In the genomic region with DNA sequence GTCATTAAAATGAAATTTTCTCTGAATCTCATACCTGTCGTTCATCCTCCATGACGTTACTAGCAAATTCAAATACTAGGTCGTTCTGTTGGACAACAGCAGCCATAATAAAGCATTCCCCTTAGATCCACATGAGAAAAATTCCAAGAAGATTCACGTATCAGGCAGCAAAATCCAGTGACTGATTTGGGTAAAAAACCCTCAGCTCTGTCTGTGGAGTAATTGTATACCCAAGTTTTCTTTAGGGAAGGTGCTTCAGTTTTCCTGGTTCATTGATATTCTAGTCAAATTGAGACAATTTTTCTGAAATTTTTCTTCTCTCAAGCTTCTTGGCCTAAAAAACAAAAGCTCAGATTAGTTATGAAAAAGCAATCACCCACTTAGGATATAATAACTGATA, we compare ENCODE assay signal across 9 cellular contexts. TPM values are rescaled to one million over a fixed set of nuclear protein-coding genes. Genes with fewer than 3 reads are reported as not detected.
A peak's percentile ranks its signal among the peaks of the same experiment; 100 is the strongest.
DNase-seq lines count a peak whose midpoint lies in the region; ATAC-seq, FAIRE-seq and TF ChIP-seq lines count a peak whose summit lies in the region.
"Had no signal": no experiment of that assay in that cellular context is flagged by ENCODE, and none has a peak within 500 bp of the region (broad histone marks: within the 10 kb centered on the region; RNA-seq: fewer than 3 reads in every experiment).

No MANE protein-coding gene starts in this region.

- no peak for ATAC-seq in naive thymus-derived CD4-positive, alpha-beta T cell
- ATAC-seq in HG02623 (IDR thresholded peaks at IDR 0.05; ENCODE audit: unreplicated experiment) (no peak), HG03025 (IDR thresholded peaks at IDR 0.05; ENCODE audit: low FRiP score, unreplicated experiment) (no peak)

- POLR2A ChIA-PET in A673 (lab: Charles Lee; ENCODE audit: low non-redundant PET) (interaction anchor here (0.6 kb wide), 1 partner anchor 129 kb away, joined by 3 read pairs; no protein-coding TSS in a partner anchor), HEK293 (lab: Yijun Ruan, JAX) (no interaction called here)
- POLR2A ChIA-PET in naive thymus-derived CD4-positive, alpha-beta T cell (lab: Charles Lee): interaction anchor here (0.8 to 4.8 kb wide), 11 partner anchors 9 to 78 kb away, joined by 3 to 27 read pairs (median 5); partner anchors contain the start of genes ELF1 and WBP4

- H3K9me3 ChIP-seq in A673 (ENCODE audit: low read depth, low read length, poor library complexity, severe bottlenecking) (no peaks in the 10 kb centered on the region), HEK293 (ENCODE audit: control insufficient read depth, insufficient read depth, low read depth, low read length) (no peaks in the 10 kb centered on the region)
- no peaks in the 10 kb centered on the region for H3K9me3 ChIP-seq in naive thymus-derived CD4-positive, alpha-beta T cell (ENCODE audit: control insufficient read depth in 2 of 3, low read length in 3 of 3)

- TF ChIP-seq POLR2A in H54 (IDR thresholded peaks at IDR 0.05; ENCODE audit: low read depth, low read length): no peak

- H3K36me3 ChIP-seq in A673 (ENCODE audit: insufficient read depth, low read length, poor library complexity, severe bottlenecking): no peaks in the 10 kb centered on the region
- no peaks in the 10 kb centered on the region for H3K36me3 ChIP-seq in HEK293 (ENCODE audit: control insufficient read depth in 2 of 2, insufficient read depth in 1 of 2, low read length in 2 of 2)
- H3K36me3 ChIP-seq in bronchial epithelial cell (ENCODE audit: control insufficient read depth, insufficient read depth, low read length): peaks cover 2% of the 10 kb centered on the region
- H3K36me3 ChIP-seq in naive thymus-derived CD4-positive, alpha-beta T cell (ENCODE audit: control insufficient read depth in 2 of 3, insufficient read depth in 3 of 3, low read length in 3 of 3): no peaks in the 10 kb centered on the region

- TSS peak; percentile 67 for BruUV-seq in A673 (replicated peaks; lab: Mats Ljungman, UMichigan)

- H3K4me1 ChIP-seq in A673 (ENCODE audit: insufficient read depth, low read length, poor library complexity, severe bottlenecking): peaks cover 33% of the 10 kb centered on the region
- H3K4me1 ChIP-seq in HEK293 (ENCODE audit: control insufficient read depth, insufficient read depth, low read length): 0 out of 2 replicates have a peak, but pooled peaks cover 3% of the 10 kb centered on the region
- H3K4me1 ChIP-seq in naive thymus-derived CD4-positive, alpha-beta T cell (ENCODE audit: control insufficient read depth in 2 of 2, insufficient read depth in 2 of 2, low read length in 2 of 2): peaks cover 38 to 39% of the 10 kb centered on the region in 2 donors

- no peak for FAIRE-seq in bronchial epithelial cell (lab: Jason Lieb, UNC)
- FAIRE-seq in H54 (lab: Jason Lieb, UNC): no peak

- H3K27ac ChIP-seq in A673 (ENCODE audit: low read depth, low read length, poor library complexity, severe bottlenecking) (peak overlapping the region; percentile 93), HEK293 (ENCODE audit: extremely low read depth, low read depth, low read length) (no peak overlapping the region)
- peak overlapping the region; percentile 86 for H3K27ac ChIP-seq in naive thymus-derived CD4-positive, alpha-beta T cell (ENCODE audit: low read depth, low read length)

- CTCF ChIA-PET in A673 (lab: Charles Lee): interaction anchor here (1.0 kb wide), 1 partner anchor 72 kb away, joined by 3 read pairs; no protein-coding TSS in a partner anchor
- CTCF ChIA-PET in HEK293 (lab: Yijun Ruan, JAX): no interaction called here
- CTCF ChIA-PET in naive thymus-derived CD4-positive, alpha-beta T cell (lab: Charles Lee): interaction anchor here (2.0 kb wide), 1 partner anchor 11 kb away, joined by 9 read pairs; no protein-coding TSS in a partner anchor

- intact Hi-C loops in A673 (cut with micrococcal nuclease; ENCODE audit: unreplicated experiment): loop anchor here (2.0 kb wide), 1 partner anchor 79 kb away; the partner anchor contains the start of gene WBP4
- intact Hi-C loops in naive thymus-derived CD4-positive, alpha-beta T cell (cut with micrococcal nuclease): loop anchor here (1.0 to 10.0 kb wide), 17 partner anchors 8 to 1413 kb away; partner anchors contain the start of genes ELF1 (in 1 of the 2), FOXO1 (in 1 of the 2), KBTBD6 (in 1 of the 2) and MRPS31 (in 1 of the 2)

- H3K27me3 Mint-ChIP-seq in naive thymus-derived CD4-positive, alpha-beta T cell: no peaks in the 10 kb centered on the region

- peak overlapping the region; percentile 50 for H3K4me3 ChIP-seq in A673 (ENCODE audit: low read depth, low read length, poor library complexity, severe bottlenecking)
- H3K4me3 ChIP-seq in HEK293 (ENCODE audit: low read depth, low read length): no peak overlapping the region
- H3K4me3 ChIP-seq in bronchial epithelial cell (ENCODE audit: low read depth, low read length): peak overlapping the region; percentile 9
- peak overlapping the region; percentile 69 for H3K4me3 ChIP-seq in naive thymus-derived CD4-positive, alpha-beta T cell (ENCODE audit: low read length)

- DNase-seq in A673 (ENCODE audit: low spot score) (peak; percentile 32), bronchial epithelial cell (ENCODE audit: low read depth) (no peak), D341Med (ENCODE audit: low spot score) (no peak), H54 (ENCODE audit: insufficient read length, low spot score) (no peak)
- no peak for DNase-seq in naive thymus-derived CD4-positive, alpha-beta T cell
- DNase-seq: NCI-H1694 treated with DMSO at 0.1 percent for 48 hours had no signal

- TF ChIP-seq CTCF in A673 (conservative IDR thresholded peaks at IDR 0.05; ENCODE audit: low read depth, low read length) (no peak), HEK293 (tag by site-specific recombination; IDR thresholded peaks at IDR 0.05) (no peak), bronchial epithelial cell (IDR thresholded peaks at IDR 0.05; ENCODE audit: insufficient read depth, low read length, severe bottlenecking) (no peak)

- H3K27ac Mint-ChIP-seq in naive thymus-derived CD4-positive, alpha-beta T cell: peak overlapping the region; percentile 93 to 98 (median 96)

- peak overlapping the region; percentile 86 to 99 (median 94) for H3K4me3 Mint-ChIP-seq in naive thymus-derived CD4-positive, alpha-beta T cell

- no peaks in the 10 kb centered on the region for H3K9me3 Mint-ChIP-seq in naive thymus-derived CD4-positive, alpha-beta T cell

- H3K27me3 ChIP-seq in A673 (replicated peaks; ENCODE audit: insufficient read depth, low read depth, low read length, poor library complexity): no peaks in the 10 kb centered on the region
- no peaks in the 10 kb centered on the region for H3K27me3 ChIP-seq in bronchial epithelial cell (ENCODE audit: control insufficient read depth, insufficient read depth, low read length)
- no peaks in the 10 kb centered on the region for H3K27me3 ChIP-seq in naive thymus-derived CD4-positive, alpha-beta T cell (ENCODE audit: control insufficient read depth in 2 of 2, insufficient read depth in 2 of 2, low read length in 2 of 2)

- peaks cover 0 to 31% (median 13%) of the 10 kb centered on the region in 5 donors for H3K36me3 Mint-ChIP-seq in naive thymus-derived CD4-positive, alpha-beta T cell

- H3K4me1 Mint-ChIP-seq in naive thymus-derived CD4-positive, alpha-beta T cell: peaks cover 46 to 82% (median 69%) of the 10 kb centered on the region in 7 donors

TF ChIP-seq in HEK293, 187 proteins besides CTCF, POLR2A, EP300 and RAD21:
- TF ChIP-seq IKZF3 (tag by site-specific recombination; IDR thresholded peaks at IDR 0.05) (peak; percentile 41; the same call in 1 of the 2 replicates), ZNF791 (tag by site-specific recombination; IDR thresholded peaks at IDR 0.05) (no peak), PRDM6 (tag by site-specific recombination; IDR thresholded peaks at IDR 0.05) (0 out of 2 replicates have a peak, but pooled peaks have one; percentile 6)

RNA-seq across cellular contexts. Expression of gene ELF1, which starts 37.2 kb away (rescaled TPM):
- 29.1 and 31.5 TPM in 2 replicates for total RNA-seq in A673 (2021)
- 57.7 and 71.3 TPM in 2 replicates for total RNA-seq in bronchial epithelial cell
- 100 to 1,000 TPM; 117 to 193 (median 180) TPM for total RNA-seq in naive thymus-derived CD4-positive, alpha-beta T cell
- polyA plus RNA-seq in naive thymus-derived CD4-positive, alpha-beta T cell: 100 to 1,000 TPM; 134 to 142 TPM
